1 cellular context compared by ENCODE assay signal in the genomic region with DNA sequence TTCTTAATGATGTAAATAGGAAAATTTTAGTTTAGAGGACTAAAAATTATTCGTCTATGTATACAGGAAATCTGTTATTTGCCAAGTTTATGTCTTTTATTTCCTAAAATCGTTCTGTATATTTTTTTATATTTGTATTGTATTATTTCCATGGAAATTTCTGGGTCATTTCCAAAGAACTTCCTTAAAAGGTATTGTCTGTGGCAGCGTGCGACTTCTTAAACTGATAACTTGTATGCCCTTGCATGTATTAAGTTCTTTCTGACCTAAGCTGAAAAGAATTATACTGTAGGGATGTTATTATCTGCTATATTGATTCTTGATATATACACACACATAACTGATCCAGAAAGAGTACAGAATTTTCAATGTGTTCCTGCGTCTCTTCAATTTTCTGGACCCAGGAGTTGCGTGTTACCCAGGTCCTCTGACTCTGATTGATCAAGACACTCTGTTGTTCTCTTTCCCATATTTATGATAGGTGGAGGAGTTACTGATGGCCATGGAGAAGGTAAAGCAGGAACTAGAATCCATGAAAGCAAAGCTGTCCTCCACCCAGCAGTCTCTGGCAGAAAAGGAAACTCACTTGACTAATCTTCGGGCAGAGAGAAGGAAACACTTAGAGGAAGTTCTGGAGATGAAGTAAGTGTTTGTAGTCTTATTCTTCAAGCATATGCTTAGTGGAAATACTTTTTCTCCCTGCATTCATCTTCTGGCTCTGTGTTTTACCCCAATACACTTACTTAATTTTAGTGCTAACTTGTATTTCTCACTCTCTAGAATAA.
TF ChIP-seq lines count a peak whose summit lies in the region.

No MANE protein-coding gene starts in this region.

TF ChIP-seq in HepG2, 621 proteins besides CTCF, POLR2A, EP300 and RAD21 (continued from another document):
- no peak for TF ChIP-seq ZNF747 (CRISPR knock-in tag; IDR thresholded peaks at IDR 0.05; ENCODE audit: borderline replicate concordance)
- TF ChIP-seq PRPF4 (IDR thresholded peaks at IDR 0.05; ENCODE audit: low read depth, low read length, poor library complexity, severe bottlenecking) = no peak
- no peak for TF ChIP-seq GTF3A (CRISPR knock-in tag; conservative IDR thresholded peaks at IDR 0.05)
- TF ChIP-seq BHLHE40 (IDR thresholded peaks at IDR 0.05; ENCODE audit: low read length) = no peak
- TF ChIP-seq, protein P1, sequence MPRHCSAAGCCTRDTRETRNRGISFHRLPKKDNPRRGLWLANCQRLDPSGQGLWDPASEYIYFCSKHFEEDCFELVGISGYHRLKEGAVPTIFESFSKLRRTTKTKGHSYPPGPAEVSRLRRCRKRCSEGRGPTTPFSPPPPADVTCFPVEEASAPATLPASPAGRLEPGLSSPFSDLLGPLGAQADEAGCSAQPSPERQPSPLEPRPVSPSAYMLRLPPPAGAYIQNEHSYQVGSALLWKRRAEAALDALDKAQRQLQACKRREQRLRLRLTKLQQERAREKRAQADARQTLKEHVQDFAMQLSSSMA (CRISPR knock-in tag; IDR thresholded peaks at IDR 0.05) = no peak
- no peak for TF ChIP-seq HMG20B (CRISPR knock-in tag; conservative IDR thresholded peaks at IDR 0.05)
- TF ChIP-seq RBFOX2 (IDR thresholded peaks at IDR 0.05; ENCODE audit: low read depth, low read length) = no peak
- TF ChIP-seq EZH2 (conservative IDR thresholded peaks at IDR 0.05; ENCODE audit: low read depth, low read length) = no peak
- TF ChIP-seq PTBP1 (IDR thresholded peaks at IDR 0.05; ENCODE audit: low read depth, low read length, poor library complexity, severe bottlenecking) = no peak
- TF ChIP-seq ZNF737 (CRISPR knock-in tag; IDR thresholded peaks at IDR 0.05; ENCODE audit: borderline replicate concordance) = no peak
- TF ChIP-seq YY1 (IDR thresholded peaks at IDR 0.05; ENCODE audit: insufficient read depth, insufficient replicate concordance, low read depth, low read length) = no peak
